ENCODE assay signal across 8 cellular contexts in genomic region chr22:46012881-46013281, GRCh38. TPM values are rescaled to one million over a fixed set of nuclear protein-coding genes. Genes with fewer than 3 reads are reported as not detected.
DNase-seq lines count a peak whose midpoint lies in the region; ATAC-seq, FAIRE-seq and TF ChIP-seq lines count a peak whose summit lies in the region.

No MANE protein-coding gene starts in this region.

- H3K4me1 ChIP-seq in KMS-11 (ENCODE audit: low read depth, poor library complexity, severe bottlenecking) (peaks cover 11% of the 10 kb centered on the region), K562 (replicated peaks in 1 of 2; ENCODE audit: control insufficient read depth in 2 of 2, insufficient read depth in 2 of 2, low read length in 2 of 2) (peaks cover 14 to 38% of the 10 kb centered on the region in 2 experiments; a peak in 4 of 5 replicates), liver (ENCODE audit: control insufficient read depth in 4 of 4, insufficient read depth in 4 of 4, low read length in 3 of 4) (peaks cover 6 to 25% (median 20%) of the 10 kb centered on the region in 4 donors)

- no peak for TF ChIP-seq EP300 in K562 (IDR thresholded peaks at IDR 0.05; ENCODE audit: low read length)

- H3K9ac ChIP-seq in KMS-11 (peak overlapping the region; percentile 86; the same call in 1 of the 2 replicates), K562 (ENCODE audit: insufficient read depth in 1 of 2, low read depth in 2 of 2, low read length in 2 of 2) (peak overlapping the region; percentile 76 to 85; a peak in 2 of 4 replicates), liver (ENCODE audit: low read depth in 1 of 2, low read length in 2 of 2) (peak overlapping the region in 1 of 2 donors; percentile 64)

- H3K4me3 ChIP-seq in KMS-11 (IDR thresholded peaks at IDR 0.05; ENCODE audit: insufficient read depth, low read depth, low read length) (no peak overlapping the region), K562 (no peak overlapping the region), liver (ENCODE audit: low read depth in 1 of 3, low read length in 3 of 3) (peak overlapping the region in 1 of 3 donors; percentile 78)

- H4K20me1 ChIP-seq in KMS-11 (ENCODE audit: insufficient read depth), result no peaks in the 10 kb centered on the region
- H4K20me1 ChIP-seq in K562 (replicated peaks; ENCODE audit: control insufficient read depth, insufficient read depth, low read length), result no peaks in the 10 kb centered on the region

- no peak for ATAC-seq in K562

- POLR2A ChIA-PET in K562 (lab: Yijun Ruan, JAX), result interaction anchor here (0.6 to 2.1 kb wide), 8 partner anchors 9 to 130 kb away, joined by 3 to 11 read pairs (median 4); no protein-coding TSS in a partner anchor

- intact Hi-C loops in K562 (cut with micrococcal nuclease), result loop anchor here (1.0 kb wide), 1 partner anchor 23 kb away; no protein-coding TSS in a partner anchor

- TF ChIP-seq CTCF in KMS-11 (conservative IDR thresholded peaks at IDR 0.05; ENCODE audit: low read depth, low read length) (no peak), K562 (IDR thresholded peaks at IDR 0.05 in 2 of 3, conservative IDR thresholded peaks at IDR 0.05 in 1 of 3; ENCODE audit: insufficient read depth in 2 of 3, low read depth in 1 of 3, low read length in 3 of 3) (no peak), liver (IDR thresholded peaks at IDR 0.05; ENCODE audit: low read depth, low read length, missing input control) (no peak)

- peak overlapping the region; percentile 65 for H2AFZ ChIP-seq in KMS-11 (ENCODE audit: low read depth)
- peak overlapping the region; percentile 92 for H2AFZ ChIP-seq in K562 (ENCODE audit: low read depth, low read length)

- H3K36me3 ChIP-seq in KMS-11 (ENCODE audit: insufficient read depth) (no peaks in the 10 kb centered on the region), K562 (ENCODE audit: control insufficient read depth, insufficient read depth, low read length) (no peaks in the 10 kb centered on the region), liver (ENCODE audit: control insufficient read depth in 4 of 4, insufficient read depth in 3 of 4, low read depth in 1 of 4, low read length in 3 of 4) (no peaks in the 10 kb centered on the region)

- H3K27ac ChIP-seq in KMS-11, result peak overlapping the region; percentile 77
- H3K27ac ChIP-seq in K562 (ENCODE audit: extremely low read depth, low read depth, low read length), result peak overlapping the region; percentile 93; the same call in 2 of the 3 replicates
- peak overlapping the region; percentile 90 to 97 for H3K27ac ChIP-seq in liver (ENCODE audit: low read depth in 1 of 2, low read length in 2 of 2)
- H3K27ac ChIP-seq in temporal lobe (ENCODE audit: low read depth, low read length), result peak overlapping the region; percentile 92

- TF ChIP-seq POLR2A in K562 (conservative IDR thresholded peaks at IDR 0.05), result no peak

- no peaks in the 10 kb centered on the region for H3K9me1 ChIP-seq in K562 (ENCODE audit: control insufficient read depth, insufficient read depth, low read length)

- H3K9me3 ChIP-seq in K562 (replicated peaks; ENCODE audit: control insufficient read depth, insufficient read depth, low read depth, low read length) (no peaks in the 10 kb centered on the region), liver (ENCODE audit: control insufficient read depth in 4 of 4, low read length in 3 of 4) (peaks cover 0 to 3% (median under 1%) of the 10 kb centered on the region in 4 donors)

- H3K79me2 ChIP-seq in KMS-11 (ENCODE audit: insufficient read depth, low read depth) (no peaks in the 10 kb centered on the region), K562 (ENCODE audit: control insufficient read depth, insufficient read depth, low read length) (no peaks in the 10 kb centered on the region)

- TF ChIP-seq RAD21 in K562 (CRISPR knock-in tag; conservative IDR thresholded peaks at IDR 0.05 in 1 of 2, IDR thresholded peaks at IDR 0.05 in 1 of 2) (no peak), liver (IDR thresholded peaks at IDR 0.05) (no peak)

- H3K27me3 ChIP-seq in KMS-11 (ENCODE audit: insufficient read depth, low read depth), result no peaks in the 10 kb centered on the region
- no peaks in the 10 kb centered on the region for H3K27me3 ChIP-seq in K562 (ENCODE audit: control insufficient read depth in 2 of 2, insufficient read depth in 2 of 2, low read length in 2 of 2)
- no peaks in the 10 kb centered on the region for H3K27me3 ChIP-seq in liver (ENCODE audit: control insufficient read depth in 4 of 4, insufficient read depth in 4 of 4, low read length in 3 of 4)

- FAIRE-seq in K562 (lab: Jason Lieb, UNC), result no peak

- 60% methylated on average over 3 of the region's 11 CpGs for WGBS in K562 (ENCODE audit: insufficient coverage, low coverage, missing lambda C conversion rate)
- WGBS in liver, result 50% methylated on average over 11 of the region's 11 CpGs

- BruUV-seq in K562 (replicated peaks; lab: Mats Ljungman, UMichigan), result no TSS peak

- CTCF ChIA-PET in K562 (lab: Yijun Ruan, JAX; ENCODE audit: low intra/inter-chr PET ratio), result interaction anchor here (1.1 to 1.2 kb wide), 2 partner anchors 23 to 104 kb away, joined by 3 read pairs; no protein-coding TSS in a partner anchor

- DNase-seq in K562 (ENCODE audit: extremely low read depth in 1 of 4, low spot score in 3 of 4) (no peak), T1000 (lab: John Stamatoyannopoulos, UW) (no peak), NCI-H1092 (lab: John Stamatoyannopoulos, UW) (no peak), hepatic stellate cell (ENCODE audit: low spot score) (no peak), NCI-H2227 treated with DMSO at 0.1 percent for 48 hours (lab: John Stamatoyannopoulos, UW) (no peak)

- in situ Hi-C loops in K562 (cut with MboI), result loop anchor here (25.0 kb wide), 1 partner anchor 299 kb away; no protein-coding TSS in a partner anchor

- H3K4me2 ChIP-seq in KMS-11, result peak overlapping the region; percentile 55
- H3K4me2 ChIP-seq in K562 (ENCODE audit: insufficient read depth, low read length), result peak overlapping the region; percentile 84; the same call in 1 of the 2 replicates

TF ChIP-seq in K562, 482 proteins besides CTCF, POLR2A, EP300 and RAD21:
- TF ChIP-seq ZNF133 (CRISPR knock-in tag; IDR thresholded peaks at IDR 0.05) (no peak), ELF2 (CRISPR knock-in tag; IDR thresholded peaks at IDR 0.05) (no peak), ELK3 (CRISPR knock-in tag; IDR thresholded peaks at IDR 0.05) (no peak), SRSF7 (optimal IDR thresholded peaks at IDR 0.05; ENCODE audit: low read depth, low read length) (no peak), KDM4B (IDR thresholded peaks at IDR 0.05; ENCODE audit: borderline replicate concordance in 2 of 2, low read depth in 1 of 2) (no peak)

TF ChIP-seq in liver, 16 proteins besides CTCF, POLR2A, EP300 and RAD21:
- TF ChIP-seq JUND (IDR thresholded peaks at IDR 0.05) (no peak), YY1 (IDR thresholded peaks at IDR 0.05) (no peak)

RNA-seq across cellular contexts. Expression of gene WNT7B, which starts 35.9 kb away (rescaled TPM):
- total RNA-seq in K562 (2011; cell fraction: chromatin; rRNA removed; ENCODE audit: low replicate concordance), result not detected in 2 replicates
- total RNA-seq in K562 (2011; cell fraction: nucleolus; rRNA removed), result not detected in 2 replicates
- total RNA-seq in K562 (2011; cell fraction: nucleoplasm; rRNA removed), result not detected in 2 replicates
- total RNA-seq in K562 (2014; rRNA removed), result not detected in 2 replicates
- not detected in 2 replicates for total RNA-seq in K562 (2014; rRNA removed; fragmentation: Illumina TruSeq; extraction: Trizol)
- total RNA-seq in K562 (2015; rRNA removed; fragmentation: Illumina TruSeq; extraction: Trizol), result not detected in 2 replicates
- not detected in 2 replicates for total RNA-seq in K562 (2021)
- polyA plus RNA-seq in K562 (2011; rRNA removed), result not detected in 2 replicates
- not detected in 2 replicates for polyA plus RNA-seq in K562 (2011; cell fraction: cytosol; rRNA removed)
- polyA plus RNA-seq in K562 (2011; cell fraction: nucleus; rRNA removed), result not detected in 2 replicates
- not detected in 2 replicates for polyA plus RNA-seq in K562 (2012)
- polyA plus RNA-seq in K562 (2014; fragmentation: Illumina TruSeq; extraction: Trizol), result not detected in 2 replicates
- polyA plus RNA-seq in K562 (2014; fragmentation: Nextera tagmentation; extraction: Ambion mirVana), result not detected
- polyA plus RNA-seq in K562 (2014; rRNA removed), result not detected in 2 replicates
- not detected in 2 replicates for polyA minus RNA-seq in K562 (2011; rRNA and poly(A)+ RNA removed)
- not detected in 2 replicates for polyA minus RNA-seq in K562 (2011; cell fraction: cytosol; rRNA and poly(A)+ RNA removed)
- not detected in 2 replicates for polyA minus RNA-seq in K562 (2011; cell fraction: nucleus; rRNA and poly(A)+ RNA removed)
- under 1 TPM in 1 of 2 donors, not detected in 1; 0.28 TPM for total RNA-seq in liver
- polyA plus RNA-seq in liver, result under 1 TPM in 1 of 2 donors, not detected in 1; 0.06 TPM
- 2.7 TPM for total RNA-seq in temporal lobe
